10 cellular contexts compared by ENCODE assay signal in the genomic region with DNA sequence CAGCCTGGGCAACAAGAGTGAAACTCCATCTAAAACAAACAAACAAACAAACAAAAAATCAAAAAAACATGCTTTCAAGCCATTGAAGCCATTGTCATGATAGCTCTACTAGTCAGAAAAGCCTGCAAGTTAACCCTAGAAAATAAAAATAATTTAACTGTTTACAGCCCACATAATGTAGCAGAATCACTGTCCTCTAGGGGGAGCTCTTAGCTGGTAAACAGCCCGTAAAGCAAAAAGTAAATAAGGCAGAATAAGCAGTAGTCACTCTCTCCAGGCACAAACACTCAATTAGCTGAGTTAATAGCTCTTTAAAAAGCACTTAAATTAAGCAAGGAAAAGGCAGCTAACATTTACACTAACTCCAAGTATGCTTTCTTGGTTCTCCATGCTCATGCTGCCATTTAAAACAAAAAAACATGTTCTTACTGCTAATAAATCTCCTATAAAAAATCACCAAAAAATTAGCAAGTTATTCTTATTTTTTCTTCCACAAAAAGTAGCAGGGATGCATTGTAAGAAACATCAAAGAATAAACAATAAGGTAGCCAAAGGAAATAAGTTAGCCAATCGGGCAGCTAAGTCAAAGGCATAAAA.
DNase-seq lines count a peak whose midpoint lies in the region; ATAC-seq and TF ChIP-seq lines count a peak whose summit lies in the region.
"Had no signal": no experiment of that assay in that cellular context is flagged by ENCODE, and none has a peak within 500 bp of the region (broad histone marks: within the 10 kb centered on the region; RNA-seq: fewer than 3 reads in every experiment).

No MANE protein-coding gene starts in this region.

- H3K4me1 Mint-ChIP-seq in activated naive CD4-positive, alpha-beta T cell treated with anti-CD3 and anti-CD28 coated beads, Interleukin-2, amount 10 ng/mL, durations not matched to agents 7 days and 5 days = peaks cover 2% of the 10 kb centered on the region
- H3K4me1 Mint-ChIP-seq: activated B cell treated with CpG ODN at 0.5 μM for 24 hours had no signal

- DNase-seq in ELR (ENCODE audit: low read depth) = peak; percentile 64
- peak; percentile 32 for DNase-seq in LNCaP clone FGC (ENCODE audit: low read depth)
- peak; percentile 23 for DNase-seq in iris pigment epithelial cell (ENCODE audit: low read depth)
- DNase-seq in activated naive CD4-positive, alpha-beta T cell treated with anti-CD3 and anti-CD28 coated beads, Interleukin-2, amount 10 ng/mL, durations not matched to agents 7 days and 5 days = no peak
- no peak for DNase-seq in activated naive CD4-positive, alpha-beta T cell treated with anti-CD3 and anti-CD28 coated beads, Interleukin-2, amount 50 U/mL, for 16 hours
- no peak for DNase-seq in activated naive CD4-positive, alpha-beta T cell (lab: John Stamatoyannopoulos, UW)
- DNase-seq: activated B cell treated with CpG ODN at 0.5 μM for 24 hours had no signal

- no peak overlapping the region for H3K4me3 ChIP-seq in LNCaP clone FGC (ENCODE audit: low read depth, low read length)
- H3K4me3 ChIP-seq: skin epidermis had no signal

- no peaks in the 10 kb centered on the region for H3K36me3 Mint-ChIP-seq in activated naive CD4-positive, alpha-beta T cell treated with anti-CD3 and anti-CD28 coated beads, Interleukin-2, amount 10 ng/mL, durations not matched to agents 7 days and 5 days

- no peak overlapping the region for H3K27ac Mint-ChIP-seq in activated naive CD4-positive, alpha-beta T cell treated with anti-CD3 and anti-CD28 coated beads, Interleukin-2, amount 10 ng/mL, durations not matched to agents 7 days and 5 days
- H3K27ac Mint-ChIP-seq: activated B cell treated with CpG ODN at 0.5 μM for 24 hours had no signal

- CTCF ChIA-PET in activated naive CD4-positive, alpha-beta T cell treated with anti-CD3 and anti-CD28 coated beads, Interleukin-2, amount 10 ng/mL, durations not matched to agents 7 days and 5 days (lab: Charles Lee) = interaction anchor here (0.7 to 7.3 kb wide), 15 partner anchors 10 to 377 kb away, joined by 3 to 93 read pairs (median 3); a partner anchor contains a TSS

- peaks cover 16% of the 10 kb centered on the region for H3K27me3 Mint-ChIP-seq in activated naive CD4-positive, alpha-beta T cell treated with anti-CD3 and anti-CD28 coated beads, Interleukin-2, amount 10 ng/mL, durations not matched to agents 7 days and 5 days

- ATAC-seq in SK-N-SH treated with all-trans-retinoic acid at 6 μM for 48 hours = peak; percentile 43; the same call in 1 of the 3 replicates
- ATAC-seq in GM19035 (IDR thresholded peaks at IDR 0.05; ENCODE audit: unreplicated experiment) = no peak

- peak; percentile 85 for TF ChIP-seq CTCF in LNCaP clone FGC (IDR thresholded peaks at IDR 0.05; ENCODE audit: control insufficient read depth, extremely low read depth, insufficient read depth)

- no peak overlapping the region for H3K4me3 Mint-ChIP-seq in activated naive CD4-positive, alpha-beta T cell treated with anti-CD3 and anti-CD28 coated beads, Interleukin-2, amount 10 ng/mL, durations not matched to agents 7 days and 5 days
- H3K4me3 Mint-ChIP-seq: activated B cell treated with CpG ODN at 0.5 μM for 24 hours had no signal

- H3K9me3 Mint-ChIP-seq in activated naive CD4-positive, alpha-beta T cell treated with anti-CD3 and anti-CD28 coated beads, Interleukin-2, amount 10 ng/mL, durations not matched to agents 7 days and 5 days = no peaks in the 10 kb centered on the region

TF ChIP-seq in SK-N-SH treated with all-trans-retinoic acid at 6 μM for 48 hours, 23 proteins besides CTCF, POLR2A, EP300 and RAD21:
- TF ChIP-seq ZFP30 (CRISPR knock-in tag; IDR thresholded peaks at IDR 0.05) = no peak
- no peak for TF ChIP-seq ESRRG (CRISPR knock-in tag; IDR thresholded peaks at IDR 0.05)
- no peak for TF ChIP-seq TCF4 (CRISPR knock-in tag; IDR thresholded peaks at IDR 0.05; ENCODE audit: borderline replicate concordance)
- no peak for TF ChIP-seq OSR1 (CRISPR knock-in tag; IDR thresholded peaks at IDR 0.05)
- TF ChIP-seq, protein P1, sequence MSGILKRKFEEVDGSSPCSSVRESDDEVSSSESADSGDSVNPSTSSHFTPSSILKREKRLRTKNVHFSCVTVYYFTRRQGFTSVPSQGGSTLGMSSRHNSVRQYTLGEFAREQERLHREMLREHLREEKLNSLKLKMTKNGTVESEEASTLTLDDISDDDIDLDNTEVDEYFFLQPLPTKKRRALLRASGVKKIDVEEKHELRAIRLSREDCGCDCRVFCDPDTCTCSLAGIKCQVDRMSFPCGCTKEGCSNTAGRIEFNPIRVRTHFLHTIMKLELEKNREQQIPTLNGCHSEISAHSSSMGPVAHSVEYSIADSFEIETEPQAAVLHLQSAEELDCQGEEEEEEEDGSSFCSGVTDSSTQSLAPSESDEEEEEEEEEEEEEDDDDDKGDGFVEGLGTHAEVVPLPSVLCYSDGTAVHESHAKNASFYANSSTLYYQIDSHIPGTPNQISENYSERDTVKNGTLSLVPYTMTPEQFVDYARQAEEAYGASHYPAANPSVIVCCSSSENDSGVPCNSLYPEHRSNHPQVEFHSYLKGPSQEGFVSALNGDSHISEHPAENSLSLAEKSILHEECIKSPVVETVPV (CRISPR knock-in tag; IDR thresholded peaks at IDR 0.05) = no peak
- TF ChIP-seq, protein P2, sequence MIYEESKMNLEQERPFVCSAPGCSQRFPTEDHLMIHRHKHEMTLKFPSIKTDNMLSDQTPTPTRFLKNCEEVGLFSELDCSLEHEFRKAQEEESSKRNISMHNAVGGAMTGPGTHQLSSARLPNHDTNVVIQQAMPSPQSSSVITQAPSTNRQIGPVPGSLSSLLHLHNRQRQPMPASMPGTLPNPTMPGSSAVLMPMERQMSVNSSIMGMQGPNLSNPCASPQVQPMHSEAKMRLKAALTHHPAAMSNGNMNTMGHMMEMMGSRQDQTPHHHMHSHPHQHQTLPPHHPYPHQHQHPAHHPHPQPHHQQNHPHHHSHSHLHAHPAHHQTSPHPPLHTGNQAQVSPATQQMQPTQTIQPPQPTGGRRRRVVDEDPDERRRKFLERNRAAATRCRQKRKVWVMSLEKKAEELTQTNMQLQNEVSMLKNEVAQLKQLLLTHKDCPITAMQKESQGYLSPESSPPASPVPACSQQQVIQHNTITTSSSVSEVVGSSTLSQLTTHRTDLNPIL (CRISPR knock-in tag; IDR thresholded peaks at IDR 0.05; ENCODE audit: low read depth) = no peak
- no peak for TF ChIP-seq ZC3H10 (CRISPR knock-in tag; IDR thresholded peaks at IDR 0.05)

Comparison
In these comparisons a context has a peak if more than half of its experiments do, and no peak if none do; other contexts are left out.
1. DNase-seq: peak in ELR (single experiment), LNCaP clone FGC (single experiment) and iris pigment epithelial cell (single experiment); none in activated naive CD4-positive, alpha-beta T cell treated with anti-CD3 and anti-CD28 coated beads, Interleukin-2, amount 10 ng/mL, durations not matched to agents 7 days and 5 days (single experiment), activated naive CD4-positive, alpha-beta T cell treated with anti-CD3 and anti-CD28 coated beads, Interleukin-2, amount 50 U/mL, for 16 hours (single experiment) and activated naive CD4-positive, alpha-beta T cell (0 of 4).